26 cellular contexts compared by ENCODE assay signal in the genomic region with DNA sequence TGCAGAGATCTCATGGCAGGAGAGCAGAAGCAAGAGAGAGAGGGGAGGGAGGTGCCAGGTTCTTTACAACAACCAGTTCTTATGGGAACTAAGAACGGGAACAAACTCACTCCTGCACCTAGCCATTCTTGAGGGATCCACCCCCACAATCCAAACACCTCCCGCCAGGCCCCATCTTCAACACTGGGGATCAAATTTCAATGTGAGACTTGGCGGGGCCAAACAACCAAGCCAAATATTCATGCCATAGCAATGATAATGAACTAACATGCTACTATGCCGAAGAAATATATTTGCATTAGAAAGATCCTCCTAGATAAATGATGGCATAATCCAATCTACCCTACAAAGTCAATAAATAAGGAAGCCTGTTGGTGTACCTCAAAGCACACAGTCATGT.
"Had no signal": no experiment of that assay in that cellular context is flagged by ENCODE, and none has a peak within 500 bp of the region (broad histone marks: within the 10 kb centered on the region; RNA-seq: fewer than 3 reads in every experiment).

No MANE protein-coding gene starts in this region.

- H3K4me1 ChIP-seq: pancreas, testis had no signal

- DNase-seq: activated CD4-positive, alpha-beta T cell treated with anti-CD3 and anti-CD28 coated beads, Interleukin-2, amount 10 ng/mL, durations not matched to agents 24 days and 14 days; activated CD8-positive, alpha-beta T cell treated with anti-CD3 and anti-CD28 coated beads for 36 hours; activated naive CD8-positive, alpha-beta T cell treated with anti-CD3 and anti-CD28 coated beads, Interleukin-2, amount 50 U/mL, for 24 hours; activated T-cell treated with anti-CD3 and anti-CD28 coated beads, Interleukin-2, amount 50 U/mL, for 4 hours; amygdala; caudate nucleus; endodermal cell; foreskin fibroblast; head of caudate nucleus; hippocampal formation; immature natural killer cell; kidney; left colon; midbrain; naive thymus-derived CD4-positive, alpha-beta T cell; pancreas; retina; stimulated activated CD4-positive, alpha-beta T cell treated with anti-CD3 and anti-CD28 coated beads, Interleukin-12 subunit alpha, Interleukin-12 subunit beta, amount 100 ng/mL, for 4 hours; stimulated activated CD4-positive, alpha-beta T cell treated with anti-CD3 and anti-CD28 coated beads, Interleukin-4, amount 100 ng/mL, for 1 hour; stimulated activated naive CD8-positive, alpha-beta T cell treated with anti-CD3 and anti-CD28 coated beads, Interleukin-15, Interleukin-2, amounts not matched to agents 100 U/mL and 50 U/mL, for 24 hours; T-helper 9 cell; testis; transverse colon had no signal

- H3K9me3 ChIP-seq: pancreas, prostate gland, testis, transverse colon had no signal

- H3K36me3 ChIP-seq: pancreas, prostate gland, transverse colon had no signal

- H3K27me3 ChIP-seq: pancreas, testis, transverse colon had no signal

- H3K27ac ChIP-seq: pancreas, prostate gland, testis, transverse colon, VCaP had no signal

- H3K4me3 ChIP-seq: pancreas, prostate gland, skin epidermis, testis, transverse colon had no signal
